Comparison of ENCODE assay signal across 8 cellular contexts in the genomic region with DNA sequence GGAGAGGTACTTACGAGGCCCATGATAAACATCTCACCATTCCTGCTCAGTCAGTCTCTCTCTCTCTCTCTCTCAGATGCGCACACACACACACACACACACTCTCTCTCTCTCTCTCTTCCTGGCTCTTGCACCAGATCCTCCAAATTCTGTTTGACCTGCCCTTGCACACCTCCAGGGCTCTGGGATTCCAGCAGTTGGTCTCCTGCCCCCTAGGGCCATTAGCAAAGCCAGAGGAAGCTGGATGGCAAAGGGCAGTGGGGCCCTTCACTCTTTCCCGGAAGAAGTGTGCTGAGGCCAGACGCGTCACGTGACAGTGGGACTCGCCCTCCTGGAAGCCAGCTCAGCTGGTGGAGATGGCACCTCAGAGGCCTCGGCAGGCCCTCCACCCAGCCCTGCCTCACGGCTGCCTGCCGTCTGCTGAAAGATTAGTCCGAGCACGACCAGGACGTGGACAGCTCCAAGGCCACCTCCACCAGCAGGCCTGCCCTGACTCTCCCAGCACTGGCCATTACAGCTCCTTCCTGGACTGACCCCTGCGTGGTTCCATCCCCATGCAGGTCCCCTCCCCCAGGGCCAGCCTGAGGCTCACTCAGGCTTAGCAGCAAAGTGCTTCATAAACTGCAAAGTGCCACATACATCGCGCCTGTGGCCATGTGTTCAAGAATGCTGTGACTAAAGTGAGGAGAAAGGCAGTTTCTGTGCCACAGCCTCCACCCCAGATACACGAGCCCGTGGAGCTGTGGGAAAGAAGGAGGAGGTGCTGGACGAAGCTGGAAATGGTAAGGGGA. TPM values are rescaled to one million over a fixed set of nuclear protein-coding genes. Genes with fewer than 3 reads are reported as not detected.
DNase-seq lines count a peak whose midpoint lies in the region; ATAC-seq and TF ChIP-seq lines count a peak whose summit lies in the region.

No MANE protein-coding gene starts in this region.

- H3K4me1 Mint-ChIP-seq in activated naive CD8-positive, alpha-beta T cell (ENCODE audit: low read depth), result peaks cover 51% of the 10 kb centered on the region

- no peaks in the 10 kb centered on the region for H3K9me3 ChIP-seq in heart left ventricle

- peaks cover 0 to 15% (median 0%) of the 10 kb centered on the region in 9 donors for H3K36me3 ChIP-seq in heart left ventricle
- no peaks in the 10 kb centered on the region for H3K36me3 ChIP-seq in kidney epithelial cell (ENCODE audit: control insufficient read depth, insufficient read depth, low read length)

- intact Hi-C loops in heart left ventricle (cut with DNase I), result loop anchor here in 4 of 10 donors (5.0 kb wide), 2 partner anchors 51 to 71 kb away; no protein-coding TSS in a partner anchor
- intact Hi-C loops in Right ventricle myocardium inferior (cut with DNase I), result loop anchor here (5.0 kb wide), 1 partner anchor 51 kb away; no protein-coding TSS in a partner anchor

- TF ChIP-seq CTCF in heart left ventricle (IDR thresholded peaks at IDR 0.05) (no peak), kidney epithelial cell (IDR thresholded peaks at IDR 0.05; ENCODE audit: insufficient read depth, low read length, poor library complexity, severe bottlenecking) (no peak)

- DNase-seq in heart left ventricle (peak; percentile 56 to 80 (median 74)), Right ventricle myocardium inferior (ENCODE audit: missing footprints) (no peak), kidney epithelial cell (ENCODE audit: low read depth) (no peak)
- peak; percentile 50 for DNase-seq in stimulated activated naive CD4-positive, alpha-beta T cell treated with Interleukin-2 at 50 U/mL for 16 hours (lab: John Stamatoyannopoulos, UW)

- no peak for TF ChIP-seq POLR2A in heart left ventricle (IDR thresholded peaks at IDR 0.05)
- TF ChIP-seq POLR2A in GM18505 (IDR thresholded peaks at IDR 0.05; ENCODE audit: borderline replicate concordance, extremely low read depth, insufficient read depth, insufficient read length), result no peak

- H3K36me3 Mint-ChIP-seq in activated naive CD8-positive, alpha-beta T cell, result peaks cover 3% of the 10 kb centered on the region

- H3K9me3 Mint-ChIP-seq in activated naive CD8-positive, alpha-beta T cell (ENCODE audit: low read depth), result no peaks in the 10 kb centered on the region

- peak overlapping the region; percentile 91 for H3K4me3 Mint-ChIP-seq in activated naive CD8-positive, alpha-beta T cell

- peak overlapping the region; percentile 66 to 96 (median 74) for H3K4me3 ChIP-seq in heart left ventricle
- H3K4me3 ChIP-seq in kidney epithelial cell (ENCODE audit: low read depth, low read length), result peak overlapping the region; percentile 89

- H3K27ac Mint-ChIP-seq in activated naive CD8-positive, alpha-beta T cell, result peak overlapping the region; percentile 81

- peaks cover 6% of the 10 kb centered on the region for H3K27me3 Mint-ChIP-seq in activated naive CD8-positive, alpha-beta T cell

- H3K27me3 ChIP-seq in heart left ventricle (peaks cover 0 to 56% (median 0%) of the 10 kb centered on the region in 9 donors), kidney epithelial cell (ENCODE audit: control insufficient read depth, insufficient read depth, low read length) (no peaks in the 10 kb centered on the region)

- H3K27ac ChIP-seq in heart left ventricle, result peak overlapping the region; percentile 14 to 98 (median 92)

- WGBS in heart left ventricle, 4 donors, result 36 to 41% (median 39%) methylated on average over 12 to 19 of the region's 19 CpGs

- H3K4me1 ChIP-seq in heart left ventricle, result peaks cover 4 to 96% (median 70%) of the 10 kb centered on the region in 12 donors

- peak in 2 of 4 donors; percentile 1 to 6 for ATAC-seq in heart left ventricle
- ATAC-seq in Right ventricle myocardium inferior, result no peak
- ATAC-seq in GM18505 (IDR thresholded peaks at IDR 0.05; ENCODE audit: unreplicated experiment), result no peak
- no peak for ATAC-seq in HG03159 (IDR thresholded peaks at IDR 0.05; ENCODE audit: unreplicated experiment)
- ATAC-seq in GM19467 (IDR thresholded peaks at IDR 0.05; ENCODE audit: unreplicated experiment), result no peak

RNA-seq across cellular contexts. Expression of gene PDGFB, which starts 3.7 kb away (rescaled TPM):
- total RNA-seq in heart left ventricle (10 to 100 TPM; 15.2 to 43.7 (median 21.8) TPM), Right ventricle myocardium inferior (19.7 TPM), kidney epithelial cell (159 and 165 TPM in 2 replicates)
- polyA plus RNA-seq in heart left ventricle, result 10 to 100 TPM in 1 of 2 donors, 1 to 10 TPM in 1; 9.0 to 21.3 TPM

Comparison
In these comparisons a context has a peak if more than half of its experiments do, and no peak if none do; other contexts are left out.
1. DNase-seq: peak in heart left ventricle (5 of 5) and stimulated activated naive CD4-positive, alpha-beta T cell treated with Interleukin-2 at 50 U/mL for 16 hours (single experiment); none in Right ventricle myocardium inferior (single experiment) and kidney epithelial cell (single experiment).